In the genomic region with DNA sequence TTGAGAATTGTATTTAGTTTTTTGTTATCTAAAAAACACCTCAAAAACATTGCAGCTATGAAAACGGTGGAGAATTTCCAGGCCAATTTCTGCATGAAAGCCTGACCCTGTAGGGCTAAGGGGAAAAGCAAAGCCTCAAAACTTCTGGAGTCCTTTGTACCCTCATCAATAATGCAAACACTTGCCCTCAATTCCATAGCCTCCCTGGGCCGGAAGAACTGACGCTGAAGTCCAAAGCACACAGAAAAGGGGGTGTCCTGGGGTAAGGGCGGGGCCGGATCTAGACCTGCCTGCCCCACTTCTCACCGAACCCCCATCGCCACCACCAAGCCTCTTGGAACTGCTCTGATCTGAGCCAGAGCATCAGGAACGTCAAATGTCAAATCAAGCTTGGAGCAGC, we compare ENCODE assay signal across 26 cellular contexts.
"Had no signal": no experiment of that assay in that cellular context is flagged by ENCODE, and none has a peak within 500 bp of the region (broad histone marks: within the 10 kb centered on the region; RNA-seq: fewer than 3 reads in every experiment).

No MANE protein-coding gene starts in this region.

- H3K4me3 ChIP-seq: colonic mucosa, coronary artery, dorsolateral prefrontal cortex, esophagus muscularis mucosa, esophagus squamous epithelium, gastrocnemius medialis, gastroesophageal sphincter, heart left ventricle, heart right ventricle had no signal

- DNase-seq: colonic mucosa; cortex of kidney; dermis blood vessel endothelial cell; dorsolateral prefrontal cortex; effector CD4-positive, alpha-beta T cell; effector CD8-positive, alpha-beta T cell; effector memory CD4-positive, alpha-beta T cell; effector memory CD8-positive, alpha-beta T cell; endodermal cell; erythroblast; esophagus squamous epithelium; foreskin keratinocyte; foreskin melanocyte; gastrocnemius medialis; glutamatergic neuron; head of caudate nucleus; heart left ventricle; heart right ventricle had no signal

- ATAC-seq: effector memory CD8-positive, alpha-beta T cell; esophagus mucosa; foreskin keratinocyte; gastrocnemius medialis; gastroesophageal sphincter; heart left ventricle; heart right ventricle had no signal

- FAIRE-seq: endometrium, endothelial cell of umbilical vein, frontal cortex had no signal

- H3K27ac ChIP-seq: colonic mucosa, coronary artery, dorsolateral prefrontal cortex, epithelial cell of prostate, esophagus muscularis mucosa, esophagus squamous epithelium, foreskin keratinocyte, gastrocnemius medialis, gastroesophageal sphincter, heart left ventricle, heart right ventricle had no signal

- H3K27me3 ChIP-seq: colonic mucosa, esophagus squamous epithelium, foreskin keratinocyte, gastrocnemius medialis, gastroesophageal sphincter had no signal

- H3K4me1 ChIP-seq: colonic mucosa, esophagus muscularis mucosa, gastroesophageal sphincter, heart left ventricle had no signal

- H3K36me3 ChIP-seq: colonic mucosa, esophagus muscularis mucosa, esophagus squamous epithelium, gastrocnemius medialis, gastroesophageal sphincter, heart left ventricle, heart right ventricle had no signal

- H3K9me3 ChIP-seq: colonic mucosa, esophagus muscularis mucosa, esophagus squamous epithelium, gastrocnemius medialis, gastroesophageal sphincter, heart left ventricle, heart right ventricle had no signal
